ENCODE assay signal across 15 cellular contexts in genomic region chr16:21698169-21699032, GRCh38. TPM values are rescaled to one million over a fixed set of nuclear protein-coding genes. Genes with fewer than 3 reads are reported as not detected.
"Had no signal": no experiment of that assay in that cellular context is flagged by ENCODE, and none has a peak within 500 bp of the region (broad histone marks: within the 10 kb centered on the region; RNA-seq: fewer than 3 reads in every experiment).

No MANE protein-coding gene starts in this region.

- H3K4me3 ChIP-seq: coronary artery, gastrocnemius medialis, left ventricle myocardium inferior, pancreas, uterus had no signal

- H3K36me3 Mint-ChIP-seq: memory B cell, WTC11 had no signal

- FAIRE-seq: pancreas had no signal

- DNase-seq: activated CD4-positive, alpha-beta T cell treated with anti-CD3 and anti-CD28 coated beads for 48 hours; activated naive CD4-positive, alpha-beta T cell; central memory CD4-positive, alpha-beta T cell; effector CD4-positive, alpha-beta T cell; gastrocnemius medialis; islet precursor cell; left ventricle myocardium inferior; nephron progenitor cell; pancreas; uterus had no signal

- H3K27me3 ChIP-seq: gastrocnemius medialis, pancreas, uterus had no signal

- H3K9me3 ChIP-seq: gastrocnemius medialis, left ventricle myocardium inferior, pancreas, uterus had no signal

- H3K27ac ChIP-seq: coronary artery, gastrocnemius medialis, left ventricle myocardium inferior, pancreas, uterus had no signal

- H3K27ac Mint-ChIP-seq: activated T-helper 1 cell treated with anti-CD3 and anti-CD28 coated beads, Interleukin-12 subunit alpha, Interleukin-12 subunit beta, Interleukin-2, Interleukin-4 antibody, amounts not matched to agents 30 ng/mL and 10 ng/mL and 1 ng/mL, durations not matched to agents 14 hours and 24 hours and 36 hours; memory B cell; nephron progenitor cell; WTC11 had no signal

- H3K9me3 Mint-ChIP-seq: activated T-helper 1 cell treated with anti-CD3 and anti-CD28 coated beads, Interleukin-12 subunit alpha, Interleukin-12 subunit beta, Interleukin-2, Interleukin-4 antibody, amounts not matched to agents 30 ng/mL and 10 ng/mL and 1 ng/mL, durations not matched to agents 14 hours and 24 hours and 36 hours; memory B cell; nephron progenitor cell; WTC11 had no signal

- H3K4me1 ChIP-seq: left ventricle myocardium inferior, pancreas, uterus had no signal

- H3K36me3 ChIP-seq: gastrocnemius medialis, left ventricle myocardium inferior, pancreas, uterus had no signal

- H3K4me3 Mint-ChIP-seq: activated T-helper 1 cell treated with anti-CD3 and anti-CD28 coated beads, Interleukin-12 subunit alpha, Interleukin-12 subunit beta, Interleukin-2, Interleukin-4 antibody, amounts not matched to agents 30 ng/mL and 10 ng/mL and 1 ng/mL, durations not matched to agents 14 hours and 24 hours and 36 hours; memory B cell; nephron progenitor cell; WTC11 had no signal

RNA-seq across cellular contexts. Expression of gene OTOA, which starts 34.6 kb away (rescaled TPM):
- total RNA-seq: activated T-helper 1 cell treated with anti-CD3 and anti-CD28 coated beads, Interleukin-12 subunit alpha, Interleukin-12 subunit beta, Interleukin-2, Interleukin-4 antibody, amounts not matched to agents 30 ng/mL and 10 ng/mL and 1 ng/mL, durations not matched to agents 14 hours and 24 hours and 36 hours had no signal
- polyA plus RNA-seq: fibroblast of lung, pancreas had no signal

RNA-seq across cellular contexts. Expression of gene IGSF6, which starts 46.0 kb away (rescaled TPM):
- total RNA-seq: activated T-helper 1 cell treated with anti-CD3 and anti-CD28 coated beads, Interleukin-12 subunit alpha, Interleukin-12 subunit beta, Interleukin-2, Interleukin-4 antibody, amounts not matched to agents 30 ng/mL and 10 ng/mL and 1 ng/mL, durations not matched to agents 14 hours and 24 hours and 36 hours; fibroblast of lung; WTC11 had no signal
- polyA plus RNA-seq: fibroblast of lung had no signal
